In genomic region chr5:126443374-126443851, GRCh38 we compare ENCODE assay signal across 9 cellular contexts. TPM values are rescaled to one million over a fixed set of nuclear protein-coding genes. Genes with fewer than 3 reads are reported as not detected.
DNase-seq lines count a peak whose midpoint lies in the region; ATAC-seq and TF ChIP-seq lines count a peak whose summit lies in the region.
"Had no signal": no experiment of that assay in that cellular context is flagged by ENCODE, and none has a peak within 500 bp of the region (broad histone marks: within the 10 kb centered on the region; RNA-seq: fewer than 3 reads in every experiment).

No MANE protein-coding gene starts in this region.

- TF ChIP-seq CTCF in neural progenitor cell (IDR thresholded peaks at IDR 0.05) = no peak

- peak overlapping the region in 4 of 7 donors; percentile 41 to 82 (median 60) for H3K27ac Mint-ChIP-seq in CD4-positive, alpha-beta memory T cell
- peak overlapping the region; percentile 2 to 26 for H3K27ac Mint-ChIP-seq in activated naive CD4-positive, alpha-beta T cell treated with anti-CD3 and anti-CD28 coated beads, Interleukin-2, amount 50 U/mL, for 72 hours
- no peak overlapping the region for H3K27ac Mint-ChIP-seq in neural progenitor cell
- H3K27ac Mint-ChIP-seq: progenitor cell of endocrine pancreas had no signal

- H2AFZ ChIP-seq in neural progenitor cell (replicated peaks) = no peak overlapping the region

- peak overlapping the region in 1 of 8 donors; percentile 41 for H3K4me3 Mint-ChIP-seq in CD4-positive, alpha-beta memory T cell
- H3K4me3 Mint-ChIP-seq in neural progenitor cell = no peak overlapping the region

- no peaks in the 10 kb centered on the region for H3K36me3 ChIP-seq in CD4-positive, alpha-beta memory T cell (ENCODE audit: insufficient read depth, low read length)
- no peaks in the 10 kb centered on the region for H3K36me3 ChIP-seq in neural progenitor cell

- no peaks in the 10 kb centered on the region for H3K9me3 Mint-ChIP-seq in CD4-positive, alpha-beta memory T cell
- no peaks in the 10 kb centered on the region for H3K9me3 Mint-ChIP-seq in activated naive CD4-positive, alpha-beta T cell treated with anti-CD3 and anti-CD28 coated beads, Interleukin-2, amount 50 U/mL, for 72 hours
- H3K9me3 Mint-ChIP-seq in neural progenitor cell = peaks cover 6% of the 10 kb centered on the region

- ATAC-seq in GM19324 (IDR thresholded peaks at IDR 0.05; ENCODE audit: low FRiP score, unreplicated experiment) (peak; percentile 89), HG03025 (IDR thresholded peaks at IDR 0.05; ENCODE audit: low FRiP score, unreplicated experiment) (peak; percentile 95), left lobe of liver (no peak)
- peak; percentile 6 to 69 for ATAC-seq in activated naive CD4-positive, alpha-beta T cell treated with anti-CD3 and anti-CD28 coated beads, Interleukin-2, amount 50 U/mL, for 72 hours

- no peaks in the 10 kb centered on the region for H3K27me3 ChIP-seq in CD4-positive, alpha-beta memory T cell (ENCODE audit: insufficient read depth, low read length)
- no peaks in the 10 kb centered on the region for H3K27me3 ChIP-seq in neural progenitor cell

- H4K20me1 ChIP-seq in neural progenitor cell (ENCODE audit: low read depth) = no peaks in the 10 kb centered on the region

- POLR2A ChIA-PET in CD4-positive, alpha-beta memory T cell (lab: Charles Lee; ENCODE audit: partially characterized antibody) = no interaction called here

- no peak for DNase-seq in CD4-positive, alpha-beta memory T cell
- DNase-seq in activated naive CD4-positive, alpha-beta T cell treated with anti-CD3 and anti-CD28 coated beads, Interleukin-2, amount 50 U/mL, for 72 hours (ENCODE audit: low spot score in 2 of 2) = no peak
- DNase-seq in neural progenitor cell (ENCODE audit: low spot score) = no peak
- no peak for DNase-seq in left lobe of liver (ENCODE audit: low spot score)
- no peak for DNase-seq in HUDEP-2 (lab: John Stamatoyannopoulos, UW; ENCODE audit: unreplicated experiment in 76 of 76)
- DNase-seq in cerebellar cortex (ENCODE audit: low spot score) = no peak

- H3K4me3 ChIP-seq in CD4-positive, alpha-beta memory T cell (ENCODE audit: low read length in 2 of 2) = no peak overlapping the region
- H3K4me3 ChIP-seq in neural progenitor cell = no peak overlapping the region

- no peaks in the 10 kb centered on the region for H3K27me3 Mint-ChIP-seq in CD4-positive, alpha-beta memory T cell
- H3K27me3 Mint-ChIP-seq in neural progenitor cell (ENCODE audit: insufficient read depth, low read depth) = peaks cover 9% of the 10 kb centered on the region
- H3K27me3 Mint-ChIP-seq: progenitor cell of endocrine pancreas had no signal

- peaks cover 25 to 44% (median 31%) of the 10 kb centered on the region in 4 donors for H3K4me1 Mint-ChIP-seq in CD4-positive, alpha-beta memory T cell
- H3K4me1 Mint-ChIP-seq in neural progenitor cell = peaks cover 12% of the 10 kb centered on the region

- H3K4me2 ChIP-seq in neural progenitor cell = no peak overlapping the region

- no peak overlapping the region for H3K9ac ChIP-seq in neural progenitor cell

- no peaks in the 10 kb centered on the region for H3F3A ChIP-seq in neural progenitor cell (ENCODE audit: low read depth)

- no peak overlapping the region for H3K27ac ChIP-seq in CD4-positive, alpha-beta memory T cell (ENCODE audit: low read depth, low read length)
- H3K27ac ChIP-seq in neural progenitor cell = no peak overlapping the region

- H3K4me1 ChIP-seq in CD4-positive, alpha-beta memory T cell (ENCODE audit: insufficient read depth, low read length) = peaks cover 29% of the 10 kb centered on the region
- no peaks in the 10 kb centered on the region for H3K4me1 ChIP-seq in neural progenitor cell

- H3K36me3 Mint-ChIP-seq in CD4-positive, alpha-beta memory T cell = peaks cover 4 to 10% of the 10 kb centered on the region in 2 donors
- H3K36me3 Mint-ChIP-seq in activated naive CD4-positive, alpha-beta T cell treated with anti-CD3 and anti-CD28 coated beads, Interleukin-2, amount 50 U/mL, for 72 hours = peaks cover 6 to 29% of the 10 kb centered on the region in 2 donors
- H3K36me3 Mint-ChIP-seq in neural progenitor cell = peaks cover 3% of the 10 kb centered on the region

- H3K79me2 ChIP-seq in neural progenitor cell (ENCODE audit: low read depth) = no peaks in the 10 kb centered on the region

- CTCF ChIA-PET in CD4-positive, alpha-beta memory T cell (lab: Charles Lee; ENCODE audit: partially characterized antibody) = interaction anchor here (0.8 kb wide), 1 partner anchor 14 kb away, joined by 3 read pairs; no protein-coding TSS in a partner anchor

- no peaks in the 10 kb centered on the region for H3K9me3 ChIP-seq in CD4-positive, alpha-beta memory T cell (ENCODE audit: control insufficient read depth in 1 of 2, low read length in 2 of 2)
- H3K9me3 ChIP-seq in neural progenitor cell (ENCODE audit: low read depth) = no peaks in the 10 kb centered on the region

- intact Hi-C loops in CD4-positive, alpha-beta memory T cell (cut with micrococcal nuclease) = no loop called here

RNA-seq across cellular contexts. Expression of gene GRAMD2B, which starts 20.2 kb away (rescaled TPM):
- total RNA-seq in CD4-positive, alpha-beta memory T cell = 1 to 10 TPM; 4.8 to 6.1 TPM
- 1 to 10 TPM; 4.0 to 5.5 TPM for polyA plus RNA-seq in CD4-positive, alpha-beta memory T cell
- 1 to 10 TPM; 9.5 to 9.6 TPM for total RNA-seq in activated naive CD4-positive, alpha-beta T cell treated with anti-CD3 and anti-CD28 coated beads, Interleukin-2, amount 50 U/mL, for 72 hours
- total RNA-seq in neural progenitor cell (ENCODE audit: low replicate concordance) = 8.6 and 11.0 TPM in 2 replicates
- total RNA-seq in left lobe of liver = 18.7 TPM
